ENCODE assay signal across 10 cellular contexts in genomic region chr6:78909391-78909790, GRCh38. TPM values are rescaled to one million over a fixed set of nuclear protein-coding genes. Genes with fewer than 3 reads are reported as not detected.
DNase-seq lines count a peak whose midpoint lies in the region; ATAC-seq and TF ChIP-seq lines count a peak whose summit lies in the region.
"Had no signal": no experiment of that assay in that cellular context is flagged by ENCODE, and none has a peak within 500 bp of the region (broad histone marks: within the 10 kb centered on the region; RNA-seq: fewer than 3 reads in every experiment).

No MANE protein-coding gene starts in this region.

- H3K9me3 ChIP-seq in left lung: no peaks in the 10 kb centered on the region

- H3K27ac ChIP-seq in left lung: no peak overlapping the region

- DNase-seq in Ammon's horn (ENCODE audit: low spot score) (peak; percentile 27), amniotic epithelial cell (ENCODE audit: low read depth) (peak; percentile 58), left lung (no peak), SHP77 (lab: John Stamatoyannopoulos, UW) (no peak), GM20000 (ENCODE audit: low spot score) (no peak), NCI-H146 (lab: John Stamatoyannopoulos, UW) (no peak)
- DNase-seq in stimulated activated CD4-positive, alpha-beta T cell treated with anti-CD3 and anti-CD28 coated beads, Interleukin-2, amount 100 ng/mL, for 48 hours: no peak
- DNase-seq: activated T-cell treated with anti-CD3 and anti-CD28 coated beads for 4 hours, NCI-H2227 treated with DMSO at 0.1 percent for 48 hours had no signal

- no peak overlapping the region for H3K4me3 ChIP-seq in left lung

- H3K36me3 ChIP-seq in left lung: no peaks in the 10 kb centered on the region

- intact Hi-C loops in left lung (cut with DNase I): no loop called here

- H3K4me1 ChIP-seq in left lung: peaks cover 4 to 21% of the 10 kb centered on the region in 2 donors

- TF ChIP-seq CTCF in left lung (IDR thresholded peaks at IDR 0.05) (no peak), GM20000 (IDR thresholded peaks at IDR 0.05; ENCODE audit: extremely low read depth, missing control alignments) (no peak)

- peaks cover 0 to 16% of the 10 kb centered on the region in 2 donors for H3K27me3 ChIP-seq in left lung

- peak; percentile 50 for ATAC-seq in HG02852 (IDR thresholded peaks at IDR 0.05; ENCODE audit: unreplicated experiment)
- ATAC-seq in left lung: peak; percentile 77

RNA-seq across cellular contexts. Expression of gene IRAK1BP1, which starts 42.0 kb away (rescaled TPM):
- total RNA-seq in left lung: 1 to 10 TPM; 5.1 to 8.0 TPM

Comparison
In these comparisons a context has a peak if more than half of its experiments do, and no peak if none do; other contexts are left out.
1. DNase-seq: peak in Ammon's horn (single experiment) and amniotic epithelial cell (single experiment); none in left lung (0 of 2), SHP77 (0 of 2), stimulated activated CD4-positive, alpha-beta T cell treated with anti-CD3 and anti-CD28 coated beads, Interleukin-2, amount 100 ng/mL, for 48 hours (0 of 2), GM20000 (single experiment) and NCI-H146 (single experiment).